Comparison of ENCODE assay signal across 1 cellular context in genomic region chr9:72041775-72042194, GRCh38.
TF ChIP-seq lines count a peak whose summit lies in the region.

No MANE protein-coding gene starts in this region.

TF ChIP-seq in GM12878, 131 proteins besides CTCF, POLR2A, EP300 and RAD21 (continued from another document):
- TF ChIP-seq ZBTB40 (IDR thresholded peaks at IDR 0.05; ENCODE audit: borderline replicate concordance): no peak
